8 cellular contexts compared by ENCODE assay signal in the genomic region with DNA sequence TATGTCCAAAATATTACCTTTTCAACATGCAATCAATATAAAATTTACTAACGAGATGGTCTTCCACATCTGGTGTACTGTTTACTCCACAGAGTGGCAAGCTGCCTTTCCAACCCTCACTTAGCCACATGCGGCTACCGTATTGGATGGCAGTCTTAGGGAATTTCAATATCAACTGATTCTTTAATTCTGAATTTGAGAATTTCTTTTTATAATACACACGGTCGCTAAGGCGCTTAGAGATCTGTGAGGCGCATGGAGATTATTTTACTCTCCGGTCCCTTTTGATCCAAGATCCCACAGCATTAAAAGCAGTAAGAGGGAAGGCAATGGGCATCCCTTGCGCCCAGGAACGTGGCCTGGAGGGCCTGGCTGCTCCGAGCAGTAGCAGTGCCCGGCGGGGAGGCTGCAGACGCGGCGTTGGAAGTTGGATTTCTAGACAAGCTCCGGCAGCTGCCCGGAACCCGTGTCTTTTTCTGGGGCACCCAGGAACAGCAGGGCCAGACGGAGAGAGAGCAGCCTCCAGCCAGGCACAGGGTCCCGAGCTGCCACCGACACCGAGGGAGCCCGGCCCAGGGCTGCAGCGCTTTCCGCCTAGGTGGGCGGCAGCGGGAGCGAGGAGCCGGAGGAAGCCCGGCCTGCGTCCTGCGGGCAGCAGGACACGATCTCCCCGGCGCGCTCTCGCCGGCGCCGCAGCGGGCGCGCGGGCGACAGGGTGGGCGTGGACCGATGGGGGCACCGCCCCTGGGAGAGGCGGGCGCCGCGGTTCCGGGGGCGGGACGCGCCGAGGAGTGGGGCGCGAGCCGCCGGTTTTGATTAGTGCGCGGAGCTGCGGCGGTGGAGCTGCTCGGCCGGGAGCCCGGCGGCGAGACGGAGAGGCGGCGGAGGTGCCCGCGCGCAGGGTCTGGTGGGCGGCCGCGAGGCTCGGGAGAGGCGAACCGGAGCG. TPM values are rescaled to one million over a fixed set of nuclear protein-coding genes. Genes with fewer than 3 reads are reported as not detected.
A peak's percentile ranks its signal among the peaks of the same experiment; 100 is the strongest.
DNase-seq lines count a peak whose midpoint lies in the region; ATAC-seq and TF ChIP-seq lines count a peak whose summit lies in the region.

A gene (plus strand): TSS at position 819 of the 946 bp plus-strand sequence. CDS start 402 bp downstream, outside the sequence.

- in situ Hi-C loops in transverse colon (cut with MboI; ENCODE audit: low pct_ligation_motif_present in 1 of 4, low pct_unique_long_range_greater_than_20kb in 1 of 4, low sequenced_read_pairs in 3 of 4) = loop anchor here in 1 of 4 donors (25.0 kb wide), 2 partner anchors 166 to 466 kb away; no protein-coding TSS in a partner anchor

- no peaks in the 10 kb centered on the region for H3K27me3 Mint-ChIP-seq in HFFc6 (ENCODE audit: insufficient read depth)
- H3K27me3 Mint-ChIP-seq in activated naive CD8-positive, alpha-beta T cell treated with anti-CD3 and anti-CD28 coated beads, Interleukin-2, amount 50 U/mL, for 24 hours = no peaks in the 10 kb centered on the region

- H3K4me1 Mint-ChIP-seq in HFFc6 (ENCODE audit: low read depth) = peaks cover 21% of the 10 kb centered on the region
- peaks cover 18% of the 10 kb centered on the region for H3K4me1 Mint-ChIP-seq in activated naive CD8-positive, alpha-beta T cell treated with anti-CD3 and anti-CD28 coated beads, Interleukin-2, amount 50 U/mL, for 24 hours

- no peaks in the 10 kb centered on the region for H3K27me3 ChIP-seq in transverse colon

- TF ChIP-seq POLR2A in transverse colon (IDR thresholded peaks at IDR 0.05) = peak; percentile 97

- 0 out of 2 replicates have a peak, but pooled peaks cover 6% of the 10 kb centered on the region for H3K36me3 Mint-ChIP-seq in HFFc6 (ENCODE audit: low read depth)
- H3K36me3 Mint-ChIP-seq in activated naive CD8-positive, alpha-beta T cell treated with anti-CD3 and anti-CD28 coated beads, Interleukin-2, amount 50 U/mL, for 24 hours (ENCODE audit: low read depth) = no peaks in the 10 kb centered on the region

- no peak for TF ChIP-seq CTCF in HFFc6 (IDR thresholded peaks at IDR 0.05)
- TF ChIP-seq CTCF in transverse colon (IDR thresholded peaks at IDR 0.05) = peak in 1 of 5 experiments; percentile 15

- no peaks in the 10 kb centered on the region for H3K36me3 ChIP-seq in transverse colon

- H3K4me3 ChIP-seq in GM08714 (ENCODE audit: low read length) = peak within 1 kb of the TSS; percentile 92
- peak within 1 kb of the TSS; percentile 74 to 89 (median 82) for H3K4me3 ChIP-seq in transverse colon

- 3 to 11% methylated on average over 3 to 39 of the region's 84 CpGs for WGBS in transverse colon (ENCODE audit: low coverage in 1 of 2), 2 donors

- intact Hi-C loops in Right ventricle myocardium superior (cut with DNase I) (loop anchor here (5.0 to 10.0 kb wide), 2 partner anchors 61 to 161 kb away; no protein-coding TSS in a partner anchor), transverse colon (cut with DNase I; ENCODE audit: low total_unique reads) (loop anchor here (2.0 to 5.0 kb wide), 2 partner anchors 176 to 855 kb away; a partner anchor contains a TSS)

- H3K4me3 Mint-ChIP-seq in HFFc6 = peak within 1 kb of the TSS; percentile 89
- H3K4me3 Mint-ChIP-seq in activated naive CD8-positive, alpha-beta T cell treated with anti-CD3 and anti-CD28 coated beads, Interleukin-2, amount 50 U/mL, for 24 hours = peak within 1 kb of the TSS; percentile 89

- no peak for TF ChIP-seq EP300 in transverse colon (IDR thresholded peaks at IDR 0.05; ENCODE audit: low read depth)

- H3K27ac Mint-ChIP-seq in HFFc6 = peak within 1 kb of the TSS; percentile 87
- peak within 1 kb of the TSS; percentile 87 for H3K27ac Mint-ChIP-seq in activated naive CD8-positive, alpha-beta T cell treated with anti-CD3 and anti-CD28 coated beads, Interleukin-2, amount 50 U/mL, for 24 hours

- peak within 1 kb of the TSS; percentile 93 to 98 (median 96) for H3K27ac ChIP-seq in transverse colon

- no peaks in the 10 kb centered on the region for H3K9me3 ChIP-seq in transverse colon

- H3K4me1 ChIP-seq in transverse colon = peaks cover 16 to 54% (median 41%) of the 10 kb centered on the region in 4 donors

- no peaks in the 10 kb centered on the region for H3K9me3 Mint-ChIP-seq in HFFc6
- no peaks in the 10 kb centered on the region for H3K9me3 Mint-ChIP-seq in activated naive CD8-positive, alpha-beta T cell treated with anti-CD3 and anti-CD28 coated beads, Interleukin-2, amount 50 U/mL, for 24 hours

- ATAC-seq in activated naive CD8-positive, alpha-beta T cell treated with anti-CD3 and anti-CD28 coated beads, Interleukin-2, amount 50 U/mL, for 24 hours = peak; percentile 86
- ATAC-seq in Right ventricle myocardium superior (ENCODE audit: poor library complexity) = peak; percentile 99

- DNase-seq in HFFc6 (peak; percentile 79), NCI-H1092 (lab: John Stamatoyannopoulos, UW) (peak; percentile 82), SW480 (ENCODE audit: low spot score) (peak; percentile 90), Right ventricle myocardium superior (peak; percentile 94), pons (ENCODE audit: low spot score) (peak; percentile 89), transverse colon (peak; percentile 92)
- peak; percentile 91 for DNase-seq in activated naive CD8-positive, alpha-beta T cell treated with anti-CD3 and anti-CD28 coated beads, Interleukin-2, amount 50 U/mL, for 24 hours

RNA-seq across cellular contexts. Expression of the gene that starts here (rescaled TPM):
- total RNA-seq in HFFc6 (2021; fragmentation: NEBNext Ultra II Directional; extraction: Animal tissue kit (Norgen Biotek cat#: 25700)) = 10 to 100 TPM; 45.5 to 82.3 (median 70.4) TPM
- total RNA-seq in Right ventricle myocardium superior (11.7 TPM), transverse colon (10 to 100 TPM in 3 of 4 donors, 1 to 10 TPM in 1; 3.8 to 62.6 (median 29.9) TPM)

Comparison
In these comparisons a context has a peak if more than half of its experiments do, and no peak if none do; other contexts are left out.
1. Peak in every context shown above with its lines: DNase-seq, ATAC-seq, H3K4me3 ChIP-seq and H3K27ac ChIP-seq.